Comparison of ENCODE assay signal across 8 cellular contexts in genomic region chr11:11789735-11790369, GRCh38. TPM values are rescaled to one million over a fixed set of nuclear protein-coding genes. Genes with fewer than 3 reads are reported as not detected.
DNase-seq lines count a peak whose midpoint lies in the region; ATAC-seq and TF ChIP-seq lines count a peak whose summit lies in the region.

No MANE protein-coding gene starts in this region.

- intact Hi-C loops in heart right ventricle (cut with DNase I): loop anchor here (2.0 to 10.0 kb wide), 20 partner anchors 135 to 1015 kb away; partner anchors contain the start of gene GALNT18 (in 2 of the 10)
- intact Hi-C loops in left ventricle myocardium superior (cut with micrococcal nuclease): loop anchor here (5.0 kb wide), 1 partner anchor 753 kb away; no protein-coding TSS in a partner anchor
- intact Hi-C loops in esophagus muscularis mucosa (cut with DNase I): loop anchor here (5.0 kb wide), 3 partner anchors 168 to 998 kb away; partner anchors contain the start of gene GALNT18

- ATAC-seq in heart right ventricle: no peak
- no peak for ATAC-seq in left ventricle myocardium superior
- no peak for ATAC-seq in thoracic aorta (ENCODE audit: insufficient number of reproducible peaks, low FRiP score, low read depth)
- no peak for ATAC-seq in HG03108 (IDR thresholded peaks at IDR 0.05; ENCODE audit: unreplicated experiment)

- H3K27me3 ChIP-seq in heart right ventricle (peaks cover 0 to 13% (median 0%) of the 10 kb centered on the region in 7 donors), esophagus muscularis mucosa (no peaks in the 10 kb centered on the region), thoracic aorta (replicated peaks; ENCODE audit: insufficient read depth) (no peaks in the 10 kb centered on the region)

- TF ChIP-seq CTCF in heart right ventricle (IDR thresholded peaks at IDR 0.05) (peak in 7 of 9 donors; percentile 24 to 48 (median 35)), esophagus muscularis mucosa (IDR thresholded peaks at IDR 0.05) (peak in 2 of 3 experiments; percentile 31 to 46), thoracic aorta (IDR thresholded peaks at IDR 0.05) (peak; percentile 53)

- H3K27ac ChIP-seq in heart right ventricle: no peak overlapping the region
- no peak overlapping the region for H3K27ac ChIP-seq in esophagus muscularis mucosa (replicated peaks in 1 of 4)
- no peak overlapping the region for H3K27ac ChIP-seq in thoracic aorta

- H3K9me3 ChIP-seq in heart right ventricle (no peaks in the 10 kb centered on the region), esophagus muscularis mucosa (no peaks in the 10 kb centered on the region), thoracic aorta (no peaks in the 10 kb centered on the region)

- TF ChIP-seq POLR2A in esophagus muscularis mucosa (IDR thresholded peaks at IDR 0.05; ENCODE audit: low read depth): no peak

- TF ChIP-seq EP300 in esophagus muscularis mucosa (IDR thresholded peaks at IDR 0.05): no peak

- WGBS in heart right ventricle, 2 donors: 77% methylated on average over 5 of the region's 5 CpGs
- 74% methylated on average over 5 of the region's 5 CpGs for WGBS in esophagus muscularis mucosa

- H3K4me1 ChIP-seq in heart right ventricle (peaks cover 0 to 8% (median 0%) of the 10 kb centered on the region in 9 donors), esophagus muscularis mucosa (peaks cover 0 to 17% (median 3%) of the 10 kb centered on the region in 4 donors), thoracic aorta (ENCODE audit: control insufficient read depth in 1 of 2, low read depth in 2 of 2) (no peaks in the 10 kb centered on the region)

- H3K36me3 ChIP-seq in heart right ventricle (no peaks in the 10 kb centered on the region), esophagus muscularis mucosa (no peaks in the 10 kb centered on the region), thoracic aorta (no peaks in the 10 kb centered on the region)

- H3K4me3 ChIP-seq in heart right ventricle (no peak overlapping the region), esophagus muscularis mucosa (no peak overlapping the region), thoracic aorta (no peak overlapping the region)

- no peak for DNase-seq in heart right ventricle
- no peak for DNase-seq in left ventricle myocardium superior
- DNase-seq in NCI-H526 treated with DMSO at 0.1 percent for 48 hours (lab: John Stamatoyannopoulos, UW): peak; percentile 12
- DNase-seq in esophagus muscularis mucosa (ENCODE audit: extremely low spot score): peak; percentile 24
- DNase-seq in thoracic aorta (ENCODE audit: low spot score): no peak
- no peak for DNase-seq in activated CD8-positive, alpha-beta memory T cell treated with anti-CD3 and anti-CD28 coated beads, Interleukin-2, amount 50 U/mL, for 4 hours
- DNase-seq in cerebellar cortex (ENCODE audit: low spot score): no peak

RNA-seq across cellular contexts. Expression of gene USP47, which starts 51.9 kb away (rescaled TPM):
- total RNA-seq in heart right ventricle: 10 to 100 TPM; 46.4 to 56.4 (median 52.8) TPM
- 10 to 100 TPM; 30.5 to 33.2 TPM for polyA plus RNA-seq in heart right ventricle
- 51.5 TPM for total RNA-seq in left ventricle myocardium superior
- 100 to 1,000 TPM in 2 of 4 donors, 10 to 100 TPM in 2; 86.2 to 112 (median 96.5) TPM for total RNA-seq in esophagus muscularis mucosa
- 10 to 100 TPM; 55.0 to 86.4 TPM for total RNA-seq in thoracic aorta

Comparison
In these comparisons a context has a peak if more than half of its experiments do, and no peak if none do; other contexts are left out.
1. DNase-seq: peak in NCI-H526 treated with DMSO at 0.1 percent for 48 hours (single experiment) and esophagus muscularis mucosa (single experiment); none in heart right ventricle (0 of 2), left ventricle myocardium superior (single experiment), thoracic aorta (single experiment), activated CD8-positive, alpha-beta memory T cell treated with anti-CD3 and anti-CD28 coated beads, Interleukin-2, amount 50 U/mL, for 4 hours (single experiment) and cerebellar cortex (single experiment).
2. Peak in every context shown above with its lines, with median percentiles within 50 percentile points of each other: CTCF ChIP-seq.